In genomic region chr17:28941251-28941650, GRCh38 we compare ENCODE assay signal across 20 cellular contexts. TPM values are rescaled to one million over a fixed set of nuclear protein-coding genes. Genes with fewer than 3 reads are reported as not detected.
A peak's percentile ranks its signal among the peaks of the same experiment; 100 is the strongest.
DNase-seq lines count a peak whose midpoint lies in the region; ATAC-seq and TF ChIP-seq lines count a peak whose summit lies in the region.
"Had no signal": no experiment of that assay in that cellular context is flagged by ENCODE, and none has a peak within 500 bp of the region (broad histone marks: within the 10 kb centered on the region; RNA-seq: fewer than 3 reads in every experiment).

No MANE protein-coding gene starts in this region.

- no peak for DNase-seq in left ventricle myocardium inferior
- DNase-seq in right cardiac atrium, result no peak
- peak; percentile 38 for DNase-seq in LoVo (ENCODE audit: low spot score)
- no peak for DNase-seq in left colon
- no peak for DNase-seq in ascending aorta (ENCODE audit: low spot score in 2 of 2)
- no peak for DNase-seq in GM10248 (ENCODE audit: extremely low spot score)
- DNase-seq in cerebellar cortex (ENCODE audit: low spot score), result no peak
- DNase-seq: ACHN; AML-193; CD4-positive, alpha-beta T cell; DND-41; IMR-90; Kasumi-1; MV-4-11; NCI-H1417; NCI-H187 treated with DMSO at 0.1 percent for 48 hours; NCI-H526 treated with DMSO at 0.1 percent for 48 hours; SHP77 treated with DMSO at 0.1 percent for 48 hours had no signal

- H3K36me3 ChIP-seq in left ventricle myocardium inferior (no peaks in the 10 kb centered on the region), ascending aorta (no peaks in the 10 kb centered on the region)

- H3K4me3 ChIP-seq in left ventricle myocardium inferior, result no peak overlapping the region
- no peak overlapping the region for H3K4me3 ChIP-seq in right cardiac atrium (ENCODE audit: low read length)
- no peak overlapping the region for H3K4me3 ChIP-seq in ascending aorta
- H3K4me3 ChIP-seq: GM12878 had no signal

- intact Hi-C loops in left ventricle myocardium inferior (cut with micrococcal nuclease) (no loop called here), right cardiac atrium (cut with DNase I) (no loop called here), left colon (cut with DNase I, micrococcal nuclease) (no loop called here), ascending aorta (cut with DNase I) (no loop called here)

- no peak for TF ChIP-seq CTCF in left ventricle myocardium inferior (IDR thresholded peaks at IDR 0.05; ENCODE audit: borderline replicate concordance)
- no peak for TF ChIP-seq CTCF in ascending aorta (IDR thresholded peaks at IDR 0.05)
- no peak for TF ChIP-seq CTCF in GM10248 (IDR thresholded peaks at IDR 0.05; ENCODE audit: control extremely low read depth, extremely low read depth, low read depth, missing control alignments)

- H3K9me3 ChIP-seq in left ventricle myocardium inferior (replicated peaks) (no peaks in the 10 kb centered on the region), right cardiac atrium (ENCODE audit: control insufficient read depth, low read length) (no peaks in the 10 kb centered on the region), ascending aorta (no peaks in the 10 kb centered on the region)

- ATAC-seq in right cardiac atrium (no peak), left colon (peak; percentile 46)
- ATAC-seq: GM12878, SK-N-SH treated with all-trans-retinoic acid at 6 μM for 48 hours had no signal

- H3K4me1 ChIP-seq in left ventricle myocardium inferior (peaks cover 95% of the 10 kb centered on the region), right cardiac atrium (ENCODE audit: control insufficient read depth, insufficient read depth, low read length) (peaks cover 9% of the 10 kb centered on the region), ascending aorta (peaks cover 13 to 53% of the 10 kb centered on the region in 2 donors)

- peak overlapping the region; percentile 67 for H3K27ac ChIP-seq in left ventricle myocardium inferior (replicated peaks)
- H3K27ac ChIP-seq in right cardiac atrium (ENCODE audit: low read length), result no peak overlapping the region
- no peak overlapping the region for H3K27ac ChIP-seq in ascending aorta

- POLR2A ChIA-PET in GM10248 (lab: Yijun Ruan, JAX), result interaction anchor here (0.6 kb wide), 1 partner anchor 183 kb away, joined by 4 read pairs; no protein-coding TSS in a partner anchor

- CTCF ChIA-PET in GM10248 (lab: Yijun Ruan, JAX), result interaction anchor here (0.7 to 1.3 kb wide), 2 partner anchors 11 to 14 kb away, joined by 3 to 5 read pairs; no protein-coding TSS in a partner anchor

- H3K27me3 ChIP-seq in left ventricle myocardium inferior (ENCODE audit: low read depth) (no peaks in the 10 kb centered on the region), right cardiac atrium (ENCODE audit: control insufficient read depth, insufficient read depth) (no peaks in the 10 kb centered on the region), ascending aorta (no peaks in the 10 kb centered on the region)

- 82% methylated on average over 1 of the region's 1 CpG for WGBS in right cardiac atrium

RNA-seq across cellular contexts. Expression of gene PHF12, which starts 10.1 kb away (rescaled TPM):
- total RNA-seq in left ventricle myocardium inferior (17.2 TPM), right cardiac atrium (10 to 100 TPM; 20.8 to 25.4 (median 24.2) TPM), left colon (10 to 100 TPM; 33.1 to 42.3 TPM), ascending aorta (35.0 TPM)
- 10.8 TPM for polyA plus RNA-seq in right cardiac atrium

RNA-seq across cellular contexts. Expression of gene DHRS13, which starts 38.4 kb away (rescaled TPM):
- total RNA-seq in left ventricle myocardium inferior (3.1 TPM), right cardiac atrium (1 to 10 TPM; 2.1 to 3.3 (median 2.5) TPM), left colon (1 to 10 TPM; 6.3 to 7.5 TPM), ascending aorta (16.5 TPM)
- 2.3 TPM for polyA plus RNA-seq in right cardiac atrium

RNA-seq across cellular contexts. Expression of gene FLOT2, which starts 43.7 kb away (rescaled TPM):
- total RNA-seq in left ventricle myocardium inferior (84.2 TPM), right cardiac atrium (10 to 100 TPM; 70.5 to 89.4 (median 79.4) TPM), left colon (10 to 100 TPM; 82.4 to 91.5 TPM), ascending aorta (72.4 TPM)
- polyA plus RNA-seq in right cardiac atrium, result 45.1 TPM
